In genomic region chr5:420632-421286, GRCh38 we compare ENCODE assay signal across 1 cellular context.
TF ChIP-seq lines count a peak whose summit lies in the region.

No MANE protein-coding gene starts in this region.

TF ChIP-seq in IMR-90, 13 proteins besides CTCF, POLR2A, EP300 and RAD21:
- TF ChIP-seq FOS (IDR thresholded peaks at IDR 0.05; ENCODE audit: low read depth, low read length), result no peak
- no peak for TF ChIP-seq RCOR1 (IDR thresholded peaks at IDR 0.05; ENCODE audit: insufficient replicate concordance, low read length)
- TF ChIP-seq MXI1 (IDR thresholded peaks at IDR 0.05; ENCODE audit: borderline replicate concordance, low read depth, low read length), result no peak
- TF ChIP-seq, protein P1, sequence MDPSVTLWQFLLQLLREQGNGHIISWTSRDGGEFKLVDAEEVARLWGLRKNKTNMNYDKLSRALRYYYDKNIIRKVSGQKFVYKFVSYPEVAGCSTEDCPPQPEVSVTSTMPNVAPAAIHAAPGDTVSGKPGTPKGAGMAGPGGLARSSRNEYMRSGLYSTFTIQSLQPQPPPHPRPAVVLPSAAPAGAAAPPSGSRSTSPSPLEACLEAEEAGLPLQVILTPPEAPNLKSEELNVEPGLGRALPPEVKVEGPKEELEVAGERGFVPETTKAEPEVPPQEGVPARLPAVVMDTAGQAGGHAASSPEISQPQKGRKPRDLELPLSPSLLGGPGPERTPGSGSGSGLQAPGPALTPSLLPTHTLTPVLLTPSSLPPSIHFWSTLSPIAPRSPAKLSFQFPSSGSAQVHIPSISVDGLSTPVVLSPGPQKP (IDR thresholded peaks at IDR 0.05; ENCODE audit: borderline replicate concordance, low read depth, low read length), result no peak
- TF ChIP-seq CHD1 (IDR thresholded peaks at IDR 0.05; ENCODE audit: low read depth, low read length), result no peak
- no peak for TF ChIP-seq MAFK (IDR thresholded peaks at IDR 0.05; ENCODE audit: low read depth, low read length)
- no peak for TF ChIP-seq NFE2L2 (IDR thresholded peaks at IDR 0.05; ENCODE audit: low read depth, low read length)
- TF ChIP-seq USF2 (IDR thresholded peaks at IDR 0.05; ENCODE audit: low read depth, low read length), result no peak
- TF ChIP-seq MAZ (IDR thresholded peaks at IDR 0.05; ENCODE audit: borderline replicate concordance, low read depth, low read length), result no peak
- no peak for TF ChIP-seq SMC3 (IDR thresholded peaks at IDR 0.05; ENCODE audit: low read depth, low read length)
- no peak for TF ChIP-seq CEBPB (IDR thresholded peaks at IDR 0.05; ENCODE audit: low read depth, low read length)
- TF ChIP-seq BHLHE40 (IDR thresholded peaks at IDR 0.05; ENCODE audit: low read depth, low read length), result no peak
- no peak for TF ChIP-seq RFX5 (IDR thresholded peaks at IDR 0.05; ENCODE audit: low read depth, low read length)
